1 cellular context compared by ENCODE assay signal in genomic region chr20:36604952-36605308, GRCh38.
TF ChIP-seq lines count a peak whose summit lies in the region.

No MANE protein-coding gene starts in this region.

TF ChIP-seq in HepG2, 621 proteins besides CTCF, POLR2A, EP300 and RAD21 (continued from another document and continues in another):
- TF ChIP-seq ZNF276 (CRISPR knock-in tag; IDR thresholded peaks at IDR 0.05; ENCODE audit: low read depth) (no peak), FOXP1 (IDR thresholded peaks at IDR 0.05) (no peak), FOXP1 (CRISPR knock-in tag; IDR thresholded peaks at IDR 0.05) (no peak), E2F1 (CRISPR knock-in tag; IDR thresholded peaks at IDR 0.05) (no peak), ZSCAN5A (CRISPR knock-in tag; IDR thresholded peaks at IDR 0.05; ENCODE audit: borderline replicate concordance) (peak; percentile 66; the same call in 1 of the 2 replicates), ARNT2 (CRISPR knock-in tag; IDR thresholded peaks at IDR 0.05; ENCODE audit: low read depth) (no peak), TBX3 (IDR thresholded peaks at IDR 0.05; ENCODE audit: borderline replicate concordance) (no peak), ZNF781 (CRISPR knock-in tag; IDR thresholded peaks at IDR 0.05; ENCODE audit: borderline replicate concordance, not compliant biosample characterization) (no peak), PHF21A (CRISPR knock-in tag; IDR thresholded peaks at IDR 0.05) (no peak), ZNF83 (CRISPR knock-in tag; IDR thresholded peaks at IDR 0.05; ENCODE audit: borderline replicate concordance) (0 out of 2 replicates have a peak, but pooled peaks have one; percentile 0), ASH2L (IDR thresholded peaks at IDR 0.05; ENCODE audit: insufficient read length, low read depth, low read length) (no peak), ZNF414 (CRISPR knock-in tag; IDR thresholded peaks at IDR 0.05) (no peak), NONO (IDR thresholded peaks at IDR 0.05) (no peak), NONO (CRISPR knock-in tag; conservative IDR thresholded peaks at IDR 0.05) (no peak), IKZF4 (CRISPR knock-in tag; IDR thresholded peaks at IDR 0.05; ENCODE audit: borderline replicate concordance, low read depth, not compliant biosample characterization) (no peak), HOMEZ (CRISPR knock-in tag; IDR thresholded peaks at IDR 0.05; ENCODE audit: low read depth) (no peak), ZNF670 (CRISPR knock-in tag; IDR thresholded peaks at IDR 0.05; ENCODE audit: borderline replicate concordance) (no peak), ZNF564 (CRISPR knock-in tag; IDR thresholded peaks at IDR 0.05) (no peak; the same call in 1 of the 2 replicates), SNAPC2 (CRISPR knock-in tag; IDR thresholded peaks at IDR 0.05) (peak; percentile 63; the same call in 1 of the 2 replicates), ZNF770 (CRISPR knock-in tag; IDR thresholded peaks at IDR 0.05) (no peak), ATRX (CRISPR knock-in tag; IDR thresholded peaks at IDR 0.05; ENCODE audit: borderline replicate concordance) (no peak), HNRNPH1 (optimal IDR thresholded peaks at IDR 0.05; ENCODE audit: low read depth, low read length) (no peak), ZBTB40 (IDR thresholded peaks at IDR 0.05) (no peak), ZBTB40 (CRISPR knock-in tag; IDR thresholded peaks at IDR 0.05) (no peak), ELF3 (CRISPR knock-in tag; IDR thresholded peaks at IDR 0.05) (no peak), TCF12 (IDR thresholded peaks at IDR 0.05) (no peak), TCF12 (CRISPR knock-in tag; IDR thresholded peaks at IDR 0.05) (no peak), TOE1 (CRISPR knock-in tag; IDR thresholded peaks at IDR 0.05) (no peak), ZKSCAN5 (CRISPR knock-in tag; IDR thresholded peaks at IDR 0.05) (no peak), HOXD1 (CRISPR knock-in tag; IDR thresholded peaks at IDR 0.05) (no peak), FOXK1 (CRISPR knock-in tag; IDR thresholded peaks at IDR 0.05; ENCODE audit: borderline replicate concordance, low read depth) (no peak), MTERF4 (CRISPR knock-in tag; IDR thresholded peaks at IDR 0.05) (no peak), KDM5A (IDR thresholded peaks at IDR 0.05; ENCODE audit: borderline replicate concordance, low read length) (no peak)
